In the genomic region with DNA sequence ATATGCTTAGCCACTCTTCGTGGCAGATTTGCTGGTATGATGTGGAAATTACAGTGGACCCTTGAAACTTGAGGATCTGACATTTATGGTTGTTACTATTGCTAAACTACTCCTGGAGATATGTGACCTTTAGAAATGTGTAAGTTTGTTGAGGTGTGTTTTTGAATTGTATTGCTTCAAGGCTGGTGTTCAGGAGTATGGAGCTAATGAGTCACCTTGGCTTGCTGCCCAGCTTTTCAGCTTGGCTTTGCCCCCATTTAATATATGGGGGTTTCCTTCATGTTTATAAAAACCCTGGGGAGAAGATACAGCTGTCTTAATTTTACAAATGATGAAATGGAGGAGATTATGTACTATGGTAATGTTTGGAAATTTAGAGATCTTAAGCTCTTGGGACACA, we compare ENCODE assay signal across 9 cellular contexts. TPM values are rescaled to one million over a fixed set of nuclear protein-coding genes. Genes with fewer than 3 reads are reported as not detected.
A peak's percentile ranks its signal among the peaks of the same experiment; 100 is the strongest.
DNase-seq lines count a peak whose midpoint lies in the region; ATAC-seq and TF ChIP-seq lines count a peak whose summit lies in the region.
"Had no signal": no experiment of that assay in that cellular context is flagged by ENCODE, and none has a peak within 500 bp of the region (broad histone marks: within the 10 kb centered on the region; RNA-seq: fewer than 3 reads in every experiment).

No MANE protein-coding gene starts in this region.

- DNase-seq in NCI-H1694 (lab: John Stamatoyannopoulos, UW) (peak; percentile 25), NCI-H1694 treated with DMSO at 0.1 percent for 48 hours (lab: John Stamatoyannopoulos, UW) (no peak), fibroblast of lung (ENCODE audit: low read depth in 2 of 2) (peak; percentile 69 to 91), GM20000 (ENCODE audit: low spot score) (no peak), GM13976 (ENCODE audit: low spot score) (no peak)
- DNase-seq in activated CD8-positive, alpha-beta T cell treated with anti-CD3 and anti-CD28 coated beads for 36 hours = peak; percentile 95
- peak; percentile 69 for DNase-seq in stimulated activated CD4-positive, alpha-beta T cell treated with anti-CD3 and anti-CD28 coated beads, Interleukin-1b, Interleukin-23, amount 100 ng/mL, for 48 hours

- H3K4me1 Mint-ChIP-seq in activated CD8-positive, alpha-beta T cell treated with anti-CD3 and anti-CD28 coated beads for 36 hours (ENCODE audit: low read depth) = peaks cover 53% of the 10 kb centered on the region

- H3K79me2 ChIP-seq in fibroblast of lung (ENCODE audit: control insufficient read depth, insufficient read depth, low read length) = peaks cover 17% of the 10 kb centered on the region

- peak; percentile 83 for ATAC-seq in activated CD8-positive, alpha-beta T cell treated with anti-CD3 and anti-CD28 coated beads for 36 hours
- no peak for ATAC-seq in HG02870 (IDR thresholded peaks at IDR 0.05; ENCODE audit: unreplicated experiment)

- POLR2A ChIA-PET in activated CD8-positive, alpha-beta T cell treated with anti-CD3 and anti-CD28 coated beads for 36 hours (lab: Charles Lee) = interaction anchor here (0.8 to 2.3 kb wide), 6 partner anchors 9 to 563 kb away, joined by 3 to 23 read pairs (median 6); partner anchors contain the start of gene HBP1

- no peak overlapping the region for H3K9ac ChIP-seq in fibroblast of lung (ENCODE audit: insufficient read depth, low read length)
- H3K9ac ChIP-seq: BLaER1 treated with 17β-estradiol and CSF1 and Interleukin-3, amounts not matched to agents 10 nM and 100 nM had no signal

- H4K20me1 ChIP-seq in fibroblast of lung (ENCODE audit: control insufficient read depth, extremely low read depth, insufficient read depth, low read length) = peaks cover 2% of the 10 kb centered on the region

- CTCF ChIA-PET in activated CD8-positive, alpha-beta T cell treated with anti-CD3 and anti-CD28 coated beads for 36 hours (lab: Charles Lee) = interaction anchor here (1.1 to 2.2 kb wide), 4 partner anchors 9 to 30 kb away, joined by 3 to 15 read pairs (median 4); partner anchors contain the start of gene HBP1

- peak overlapping the region; percentile 94 for H3K27ac Mint-ChIP-seq in activated CD8-positive, alpha-beta T cell treated with anti-CD3 and anti-CD28 coated beads for 36 hours

- no peak overlapping the region for H3K4me3 ChIP-seq in fibroblast of lung (replicated peaks in 1 of 4; ENCODE audit: control extremely low read depth in 1 of 4, insufficient read depth in 1 of 4, low read depth in 3 of 4, low read length in 4 of 4)
- H3K4me3 ChIP-seq: BLaER1 treated with 17β-estradiol and CSF1 and Interleukin-3, amounts not matched to agents 10 nM and 100 nM had no signal

- no peaks in the 10 kb centered on the region for H3K27me3 ChIP-seq in fibroblast of lung (ENCODE audit: control insufficient read depth, insufficient read depth, low read length)
- H3K27me3 ChIP-seq: BLaER1 treated with 17β-estradiol and CSF1 and Interleukin-3, amounts not matched to agents 10 nM and 100 nM had no signal

- H2AFZ ChIP-seq in fibroblast of lung (ENCODE audit: low read length) = no peak overlapping the region

- no peaks in the 10 kb centered on the region for H3K27me3 Mint-ChIP-seq in activated CD8-positive, alpha-beta T cell treated with anti-CD3 and anti-CD28 coated beads for 36 hours

- H3K9me3 ChIP-seq in fibroblast of lung (ENCODE audit: control insufficient read depth, insufficient read depth, low read depth, low read length) = no peaks in the 10 kb centered on the region
- H3K9me3 ChIP-seq: BLaER1 treated with 17β-estradiol and CSF1 and Interleukin-3, amounts not matched to agents 10 nM and 100 nM had no signal

- peaks cover 1% of the 10 kb centered on the region for H3K9me3 Mint-ChIP-seq in activated CD8-positive, alpha-beta T cell treated with anti-CD3 and anti-CD28 coated beads for 36 hours

- H3K4me1 ChIP-seq in fibroblast of lung (ENCODE audit: control insufficient read depth, extremely low read depth, insufficient read depth, low read length) = peaks cover 3% of the 10 kb centered on the region

- peak overlapping the region; percentile 48 for H3K4me3 Mint-ChIP-seq in activated CD8-positive, alpha-beta T cell treated with anti-CD3 and anti-CD28 coated beads for 36 hours

- TF ChIP-seq CTCF in activated CD8-positive, alpha-beta T cell treated with anti-CD3 and anti-CD28 coated beads for 36 hours (IDR thresholded peaks at IDR 0.05) = no peak
- TF ChIP-seq CTCF in fibroblast of lung (conservative IDR thresholded peaks at IDR 0.05 in 1 of 2, IDR thresholded peaks at IDR 0.05 in 1 of 2; ENCODE audit: low read depth in 1 of 2, low read length in 2 of 2) (no peak), GM20000 (IDR thresholded peaks at IDR 0.05; ENCODE audit: extremely low read depth, missing control alignments) (no peak), GM13976 (IDR thresholded peaks at IDR 0.05; ENCODE audit: borderline replicate concordance, control extremely low read depth, extremely low read depth, insufficient read depth, missing control alignments) (no peak)

- H3K27ac ChIP-seq in fibroblast of lung (ENCODE audit: insufficient read depth, low read length) = no peak overlapping the region

- no peak overlapping the region for H3K4me2 ChIP-seq in fibroblast of lung (ENCODE audit: extremely low read depth, insufficient read depth, low read length)
- H3K4me2 ChIP-seq: BLaER1 treated with 17β-estradiol and CSF1 and Interleukin-3, amounts not matched to agents 10 nM and 100 nM had no signal

- intact Hi-C loops in activated CD8-positive, alpha-beta T cell treated with anti-CD3 and anti-CD28 coated beads for 36 hours (cut with micrococcal nuclease) = loop anchor here (1.0 kb wide), 1 partner anchor 8 kb away; no protein-coding TSS in a partner anchor

- in situ Hi-C loops in GM13976 (cut with MboI; ENCODE audit: low sequenced_read_pairs, unreplicated experiment) = no loop called here

- peaks cover 20% of the 10 kb centered on the region for H3K36me3 Mint-ChIP-seq in activated CD8-positive, alpha-beta T cell treated with anti-CD3 and anti-CD28 coated beads for 36 hours (ENCODE audit: low read depth)

- H3K36me3 ChIP-seq in fibroblast of lung (ENCODE audit: control insufficient read depth, insufficient read depth, low read length) = peaks cover 2% of the 10 kb centered on the region

RNA-seq across cellular contexts. Expression of gene HBP1, which starts 11.6 kb away (rescaled TPM):
- 10 to 100 TPM; 23.8 to 30.5 TPM for total RNA-seq in activated CD8-positive, alpha-beta T cell treated with anti-CD3 and anti-CD28 coated beads for 36 hours
- 122 and 127 TPM in 2 replicates for total RNA-seq in fibroblast of lung
- polyA plus RNA-seq in fibroblast of lung = 41.7 and 72.9 TPM in 2 replicates
- polyA plus RNA-seq in fibroblast of lung (2012) = 26.6 and 36.1 TPM in 2 replicates
- polyA minus RNA-seq in fibroblast of lung (ENCODE audit: low replicate concordance) = 19.0 and 28.8 TPM in 2 replicates

Comparison
In these comparisons a context has a peak if more than half of its experiments do, and no peak if none do; other contexts are left out.
1. DNase-seq: peak in NCI-H1694 (single experiment), activated CD8-positive, alpha-beta T cell treated with anti-CD3 and anti-CD28 coated beads for 36 hours (single experiment), fibroblast of lung (2 of 2) and stimulated activated CD4-positive, alpha-beta T cell treated with anti-CD3 and anti-CD28 coated beads, Interleukin-1b, Interleukin-23, amount 100 ng/mL, for 48 hours (single experiment); none in NCI-H1694 treated with DMSO at 0.1 percent for 48 hours (single experiment), GM20000 (single experiment) and GM13976 (single experiment).